ENCODE assay signal across 17 cellular contexts in the genomic region with DNA sequence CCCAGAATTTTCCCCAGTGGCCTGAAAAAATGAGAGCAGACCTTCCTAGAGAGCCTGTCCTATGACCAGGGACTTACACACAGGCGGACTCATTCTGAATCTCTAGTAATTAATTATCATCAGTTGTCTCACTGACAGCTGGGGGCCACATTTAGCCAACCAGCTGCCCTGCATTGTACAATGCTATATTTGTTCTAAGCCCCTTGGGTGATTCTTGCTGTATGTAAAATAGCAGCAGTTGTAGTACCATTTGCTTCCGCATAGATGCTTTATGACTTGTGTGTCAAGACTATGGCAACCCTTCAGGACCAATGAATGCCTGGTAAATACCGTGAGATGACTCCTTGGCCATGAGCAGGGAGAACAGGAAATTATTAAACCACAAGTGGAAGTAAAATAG.
A peak's percentile ranks its signal among the peaks of the same experiment; 100 is the strongest.
DNase-seq lines count a peak whose midpoint lies in the region; ATAC-seq and TF ChIP-seq lines count a peak whose summit lies in the region.
"Had no signal": no experiment of that assay in that cellular context is flagged by ENCODE, and none has a peak within 500 bp of the region (broad histone marks: within the 10 kb centered on the region; RNA-seq: fewer than 3 reads in every experiment).

No MANE protein-coding gene starts in this region.

- no peaks in the 10 kb centered on the region for H3K27me3 ChIP-seq in heart right ventricle
- H3K27me3 ChIP-seq: BLaER1, pancreas, vagina had no signal

- H3K27me3 Mint-ChIP-seq in activated CD4-positive, alpha-beta T cell treated with anti-CD3 and anti-CD28 coated beads for 36 hours: no peaks in the 10 kb centered on the region
- H3K27me3 Mint-ChIP-seq: activated B cell treated with CpG ODN at 0.5 μM for 24 hours had no signal

- no peak overlapping the region for H3K4me3 ChIP-seq in heart right ventricle
- H3K4me3 ChIP-seq: BLaER1, pancreas, skin epidermis, vagina had no signal

- no peaks in the 10 kb centered on the region for H3K36me3 ChIP-seq in heart right ventricle
- H3K36me3 ChIP-seq: BLaER1, pancreas, vagina had no signal

- intact Hi-C loops in activated CD4-positive, alpha-beta T cell treated with anti-CD3 and anti-CD28 coated beads for 36 hours (cut with DNase I, micrococcal nuclease): no loop called here
- intact Hi-C loops in heart right ventricle (cut with DNase I): no loop called here

- 75 to 79% methylated on average over 3 of the region's 3 CpGs for WGBS in heart right ventricle, 2 donors

- DNase-seq in NCI-H526 (lab: John Stamatoyannopoulos, UW) (peak; percentile 47 to 64), globus pallidus (ENCODE audit: low spot score) (peak; percentile 75), retina (peak; percentile 40), heart right ventricle (no peak)
- no peak for DNase-seq in activated CD4-positive, alpha-beta T cell treated with anti-CD3 and anti-CD28 coated beads for 36 hours
- DNase-seq: activated B cell treated with CpG ODN at 0.5 μM for 24 hours; cortex of kidney; GDM1; NCI-H2227 treated with DMSO at 0.1 percent for 48 hours; pancreas; stimulated activated CD4-positive, alpha-beta T cell treated with anti-CD3 and anti-CD28 coated beads, Interleukin-2, amount 100 ng/mL, for 48 hours had no signal

- POLR2A ChIA-PET in activated CD4-positive, alpha-beta T cell treated with anti-CD3 and anti-CD28 coated beads for 36 hours (lab: Charles Lee): no interaction called here

- H3K4me1 Mint-ChIP-seq in activated CD4-positive, alpha-beta T cell treated with anti-CD3 and anti-CD28 coated beads for 36 hours: no peaks in the 10 kb centered on the region
- H3K4me1 Mint-ChIP-seq: activated B cell treated with CpG ODN at 0.5 μM for 24 hours had no signal

- CTCF ChIA-PET in activated CD4-positive, alpha-beta T cell treated with anti-CD3 and anti-CD28 coated beads for 36 hours (lab: Charles Lee): no interaction called here

- H3K4me1 ChIP-seq in heart right ventricle: peaks cover 0 to 5% (median 0%) of the 10 kb centered on the region in 9 donors
- H3K4me1 ChIP-seq: BLaER1, pancreas, vagina had no signal

- H3K9me3 Mint-ChIP-seq in activated CD4-positive, alpha-beta T cell treated with anti-CD3 and anti-CD28 coated beads for 36 hours (ENCODE audit: low read depth): no peaks in the 10 kb centered on the region
- H3K9me3 Mint-ChIP-seq: activated naive CD4-positive, alpha-beta T cell treated with anti-CD3 and anti-CD28 coated beads, Interleukin-2, amount 50 U/mL, for 72 hours had no signal

- no peak overlapping the region for H3K27ac ChIP-seq in heart right ventricle
- H3K27ac ChIP-seq: BLaER1, pancreas, skin epidermis, vagina had no signal

- no peaks in the 10 kb centered on the region for H3K36me3 Mint-ChIP-seq in activated CD4-positive, alpha-beta T cell treated with anti-CD3 and anti-CD28 coated beads for 36 hours (ENCODE audit: low read depth)
- H3K36me3 Mint-ChIP-seq: activated naive CD4-positive, alpha-beta T cell treated with anti-CD3 and anti-CD28 coated beads, Interleukin-2, amount 50 U/mL, for 72 hours had no signal

- H3K4me3 Mint-ChIP-seq in activated CD4-positive, alpha-beta T cell treated with anti-CD3 and anti-CD28 coated beads for 36 hours: no peak overlapping the region
- H3K4me3 Mint-ChIP-seq: activated B cell treated with CpG ODN at 0.5 μM for 24 hours had no signal

- ATAC-seq in GM18861 (IDR thresholded peaks at IDR 0.05; ENCODE audit: unreplicated experiment): peak; percentile 75
- no peak for ATAC-seq in activated CD4-positive, alpha-beta T cell treated with anti-CD3 and anti-CD28 coated beads for 36 hours
- ATAC-seq in heart right ventricle: no peak
- ATAC-seq in GM21723 (IDR thresholded peaks at IDR 0.05; ENCODE audit: unreplicated experiment): no peak
- ATAC-seq: activated naive CD4-positive, alpha-beta T cell treated with anti-CD3 and anti-CD28 coated beads, Interleukin-2, amount 50 U/mL, for 72 hours; pancreas had no signal

- TF ChIP-seq CTCF in heart right ventricle (IDR thresholded peaks at IDR 0.05): no peak

- no peak overlapping the region for H3K27ac Mint-ChIP-seq in activated CD4-positive, alpha-beta T cell treated with anti-CD3 and anti-CD28 coated beads for 36 hours
- H3K27ac Mint-ChIP-seq: activated B cell treated with CpG ODN at 0.5 μM for 24 hours; activated naive CD4-positive, alpha-beta T cell treated with anti-CD3 and anti-CD28 coated beads, Interleukin-2, amount 50 U/mL, for 72 hours had no signal

- peaks cover 0 to 5% (median 0%) of the 10 kb centered on the region in 11 donors for H3K9me3 ChIP-seq in heart right ventricle
- H3K9me3 ChIP-seq: BLaER1, pancreas, vagina had no signal

Comparison
In these comparisons a context has a peak if more than half of its experiments do, and no peak if none do; other contexts are left out.
1. DNase-seq: peak in NCI-H526 (2 of 2), globus pallidus (single experiment) and retina (single experiment); none in activated CD4-positive, alpha-beta T cell treated with anti-CD3 and anti-CD28 coated beads for 36 hours (single experiment) and heart right ventricle (0 of 2).